In the genomic region with DNA sequence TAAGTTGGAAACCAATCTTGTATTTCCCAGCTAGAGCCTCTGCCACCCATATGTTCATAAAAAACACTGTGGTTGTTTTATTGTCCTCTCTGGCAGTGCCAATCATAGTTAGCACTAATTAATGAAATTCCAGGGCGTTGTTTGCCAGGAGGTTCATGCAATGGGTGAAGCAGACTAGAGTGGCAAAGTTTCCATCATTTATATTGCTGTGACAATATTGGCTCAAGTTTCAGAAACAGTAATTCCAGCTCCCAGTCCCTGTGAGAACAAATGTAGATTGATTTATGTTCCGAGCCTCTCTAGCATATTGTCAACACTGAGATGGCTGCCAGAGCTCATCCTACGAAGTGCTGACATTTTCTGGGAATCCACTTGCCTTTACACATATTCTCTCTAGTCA, we compare ENCODE assay signal across 14 cellular contexts.
DNase-seq lines count a peak whose midpoint lies in the region; ATAC-seq and TF ChIP-seq lines count a peak whose summit lies in the region.
"Had no signal": no experiment of that assay in that cellular context is flagged by ENCODE, and none has a peak within 500 bp of the region (broad histone marks: within the 10 kb centered on the region; RNA-seq: fewer than 3 reads in every experiment).

No MANE protein-coding gene starts in this region.

- no peak for ATAC-seq in WTC11
- ATAC-seq: CD8-positive, alpha-beta T cell; T-helper 17 cell had no signal

- no peak for TF ChIP-seq CTCF in nephron progenitor cell (IDR thresholded peaks at IDR 0.05)
- no peak for TF ChIP-seq CTCF in glutamatergic neuron (IDR thresholded peaks at IDR 0.05; ENCODE audit: partially characterized antibody, unreplicated experiment)
- no peak for TF ChIP-seq CTCF in WTC11 (IDR thresholded peaks at IDR 0.05)

- H3K27me3 Mint-ChIP-seq in nephron progenitor cell (ENCODE audit: low read depth, poor library complexity) (peaks cover 6% of the 10 kb centered on the region), glutamatergic neuron (ENCODE audit: unreplicated experiment) (no peaks in the 10 kb centered on the region), WTC11 (ENCODE audit: low read depth) (peaks cover 30% of the 10 kb centered on the region)
- H3K27me3 Mint-ChIP-seq: T-helper 17 cell had no signal

- H3K9me3 Mint-ChIP-seq in nephron progenitor cell (peaks cover 6% of the 10 kb centered on the region), glutamatergic neuron (ENCODE audit: unreplicated experiment) (no peaks in the 10 kb centered on the region), WTC11 (no peaks in the 10 kb centered on the region)
- H3K9me3 Mint-ChIP-seq: CD8-positive, alpha-beta T cell; H9 had no signal

- H3K27ac Mint-ChIP-seq in nephron progenitor cell (no peak overlapping the region), glutamatergic neuron (ENCODE audit: unreplicated experiment) (no peak overlapping the region), WTC11 (no peak overlapping the region)
- H3K27ac Mint-ChIP-seq: CD8-positive, alpha-beta T cell; H9; T-helper 17 cell had no signal

- H3K4me1 Mint-ChIP-seq in nephron progenitor cell (peaks cover 8% of the 10 kb centered on the region), glutamatergic neuron (ENCODE audit: low read depth, unreplicated experiment) (no peaks in the 10 kb centered on the region), WTC11 (peaks cover 3% of the 10 kb centered on the region; the same call in 1 of the 2 replicates)
- H3K4me1 Mint-ChIP-seq: T-helper 17 cell had no signal

- H3K36me3 Mint-ChIP-seq in nephron progenitor cell (ENCODE audit: low read depth) (no peaks in the 10 kb centered on the region), glutamatergic neuron (ENCODE audit: unreplicated experiment) (no peaks in the 10 kb centered on the region), WTC11 (no peaks in the 10 kb centered on the region)
- H3K36me3 Mint-ChIP-seq: CD8-positive, alpha-beta T cell had no signal

- POLR2A ChIA-PET in WTC11 (lab: Charles Lee): no interaction called here

- no peak overlapping the region for H3K4me3 Mint-ChIP-seq in nephron progenitor cell
- no peak overlapping the region for H3K4me3 Mint-ChIP-seq in glutamatergic neuron (ENCODE audit: unreplicated experiment)
- H3K4me3 Mint-ChIP-seq in WTC11: no peak overlapping the region
- H3K4me3 Mint-ChIP-seq: CD8-positive, alpha-beta T cell; H9; T-helper 17 cell had no signal

- DNase-seq in NCI-H1092 (lab: John Stamatoyannopoulos, UW) (peak; percentile 18), NCI-H1694 treated with DMSO at 0.1 percent for 48 hours (lab: John Stamatoyannopoulos, UW) (peak; percentile 93), NCI-H69 (lab: John Stamatoyannopoulos, UW) (peak; percentile 72), nephron progenitor cell (peak; percentile 12), amniotic stem cell (lab: John Stamatoyannopoulos, UW) (no peak), glutamatergic neuron (no peak), WTC11 (ENCODE audit: low spot score) (no peak)
- DNase-seq: CD8-positive, alpha-beta T cell; H9; MG63; NCI-H1436 treated with DMSO at 0.1 percent for 48 hours; Peyer's patch; Right ventricle myocardium superior; T-helper 17 cell had no signal

- CTCF ChIA-PET in WTC11 (lab: Charles Lee): no interaction called here

TF ChIP-seq in WTC11, 78 proteins besides CTCF, POLR2A, EP300 and RAD21:
- no peak for TF ChIP-seq TEAD4 (CRISPR knock-in tag; IDR thresholded peaks at IDR 0.05)
- TF ChIP-seq HMGA2 (CRISPR knock-in tag; IDR thresholded peaks at IDR 0.05): no peak
- TF ChIP-seq, protein P1, sequence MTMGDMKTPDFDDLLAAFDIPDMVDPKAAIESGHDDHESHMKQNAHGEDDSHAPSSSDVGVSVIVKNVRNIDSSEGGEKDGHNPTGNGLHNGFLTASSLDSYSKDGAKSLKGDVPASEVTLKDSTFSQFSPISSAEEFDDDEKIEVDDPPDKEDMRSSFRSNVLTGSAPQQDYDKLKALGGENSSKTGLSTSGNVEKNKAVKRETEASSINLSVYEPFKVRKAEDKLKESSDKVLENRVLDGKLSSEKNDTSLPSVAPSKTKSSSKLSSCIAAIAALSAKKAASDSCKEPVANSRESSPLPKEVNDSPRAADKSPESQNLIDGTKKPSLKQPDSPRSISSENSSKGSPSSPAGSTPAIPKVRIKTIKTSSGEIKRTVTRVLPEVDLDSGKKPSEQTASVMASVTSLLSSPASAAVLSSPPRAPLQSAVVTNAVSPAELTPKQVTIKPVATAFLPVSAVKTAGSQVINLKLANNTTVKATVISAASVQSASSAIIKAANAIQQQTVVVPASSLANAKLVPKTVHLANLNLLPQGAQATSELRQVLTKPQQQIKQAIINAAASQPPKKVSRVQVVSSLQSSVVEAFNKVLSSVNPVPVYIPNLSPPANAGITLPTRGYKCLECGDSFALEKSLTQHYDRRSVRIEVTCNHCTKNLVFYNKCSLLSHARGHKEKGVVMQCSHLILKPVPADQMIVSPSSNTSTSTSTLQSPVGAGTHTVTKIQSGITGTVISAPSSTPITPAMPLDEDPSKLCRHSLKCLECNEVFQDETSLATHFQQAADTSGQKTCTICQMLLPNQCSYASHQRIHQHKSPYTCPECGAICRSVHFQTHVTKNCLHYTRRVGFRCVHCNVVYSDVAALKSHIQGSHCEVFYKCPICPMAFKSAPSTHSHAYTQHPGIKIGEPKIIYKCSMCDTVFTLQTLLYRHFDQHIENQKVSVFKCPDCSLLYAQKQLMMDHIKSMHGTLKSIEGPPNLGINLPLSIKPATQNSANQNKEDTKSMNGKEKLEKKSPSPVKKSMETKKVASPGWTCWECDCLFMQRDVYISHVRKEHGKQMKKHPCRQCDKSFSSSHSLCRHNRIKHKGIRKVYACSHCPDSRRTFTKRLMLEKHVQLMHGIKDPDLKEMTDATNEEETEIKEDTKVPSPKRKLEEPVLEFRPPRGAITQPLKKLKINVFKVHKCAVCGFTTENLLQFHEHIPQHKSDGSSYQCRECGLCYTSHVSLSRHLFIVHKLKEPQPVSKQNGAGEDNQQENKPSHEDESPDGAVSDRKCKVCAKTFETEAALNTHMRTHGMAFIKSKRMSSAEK (CRISPR knock-in tag; IDR thresholded peaks at IDR 0.05; ENCODE audit: borderline replicate concordance): no peak
- TF ChIP-seq NR3C1 (CRISPR knock-in tag; conservative IDR thresholded peaks at IDR 0.05; ENCODE audit: low read depth): no peak
- TF ChIP-seq NFATC4 (CRISPR knock-in tag; IDR thresholded peaks at IDR 0.05): no peak
- TF ChIP-seq FOXP1 (CRISPR knock-in tag; IDR thresholded peaks at IDR 0.05; ENCODE audit: borderline replicate concordance): no peak
- no peak for TF ChIP-seq FOXK1 (CRISPR knock-in tag; IDR thresholded peaks at IDR 0.05)
- no peak for TF ChIP-seq TCF7 (CRISPR knock-in tag; IDR thresholded peaks at IDR 0.05; ENCODE audit: low read depth)

Comparison
In these comparisons a context has a peak if more than half of its experiments do, and no peak if none do; other contexts are left out.
1. DNase-seq: peak in NCI-H1092 (single experiment), NCI-H1694 treated with DMSO at 0.1 percent for 48 hours (single experiment), NCI-H69 (single experiment) and nephron progenitor cell (single experiment); none in amniotic stem cell (single experiment), glutamatergic neuron (single experiment) and WTC11 (single experiment).